Comparison of ENCODE assay signal across 8 cellular contexts in the genomic region with DNA sequence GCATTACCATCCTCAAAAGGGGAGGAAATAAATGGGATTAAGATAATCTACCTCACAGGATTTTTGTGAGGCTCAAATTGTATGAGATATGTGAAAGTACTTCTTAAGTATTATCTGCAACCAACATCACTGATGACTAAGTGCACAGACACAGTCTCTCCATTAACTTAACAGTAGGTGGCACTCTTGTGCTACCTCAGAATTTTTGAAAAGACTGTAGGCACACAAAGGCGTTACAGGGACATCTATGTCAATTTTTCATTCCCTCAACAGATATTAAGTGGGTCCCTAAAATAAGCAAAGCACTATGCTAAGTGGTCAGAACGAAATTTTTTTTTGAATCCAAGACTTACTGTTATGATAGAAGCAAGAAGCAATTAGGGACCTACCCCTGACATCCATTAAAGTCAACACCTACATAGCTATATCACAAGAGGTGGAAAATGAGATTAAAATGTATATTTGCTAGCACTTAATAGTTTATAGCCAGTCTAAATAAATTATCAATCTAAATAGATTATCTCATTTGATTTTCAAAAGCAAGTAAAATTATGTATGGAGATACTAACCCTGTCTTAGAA. TPM values are rescaled to one million over a fixed set of nuclear protein-coding genes. Genes with fewer than 3 reads are reported as not detected.
A peak's percentile ranks its signal among the peaks of the same experiment; 100 is the strongest.
DNase-seq lines count a peak whose midpoint lies in the region; ATAC-seq, FAIRE-seq and TF ChIP-seq lines count a peak whose summit lies in the region.

No MANE protein-coding gene starts in this region.

- peak; percentile 82 for FAIRE-seq in kidney (lab: Jason Lieb, UNC)

- H3K36me3 ChIP-seq in kidney (ENCODE audit: control insufficient read depth in 1 of 2, insufficient read depth in 2 of 2, low read length in 2 of 2), result peaks cover 4 to 6% of the 10 kb centered on the region in 2 donors
- peaks cover 0 to 7% of the 10 kb centered on the region in 2 donors for H3K36me3 ChIP-seq in thyroid gland

- peak; percentile 71 for ATAC-seq in HG03439 (IDR thresholded peaks at IDR 0.05; ENCODE audit: unreplicated experiment)

- H3K9me3 ChIP-seq in kidney (ENCODE audit: control insufficient read depth in 1 of 2, low read length in 2 of 2), result no peaks in the 10 kb centered on the region
- H3K9me3 ChIP-seq in thyroid gland, result no peaks in the 10 kb centered on the region

- intact Hi-C loops in kidney (cut with DNase I), result no loop called here
- intact Hi-C loops in thyroid gland (cut with DNase I), result no loop called here
- intact Hi-C loops in posterior cingulate gyrus (cut with DNase I), result loop anchor here (5.0 kb wide), 1 partner anchor 275 kb away; no protein-coding TSS in a partner anchor

- no peak overlapping the region for H3K27ac ChIP-seq in kidney (ENCODE audit: low read depth in 2 of 2, low read length in 2 of 2)
- H3K27ac ChIP-seq in thyroid gland, result no peak overlapping the region

- peak; percentile 53 for DNase-seq in AG09309 (ENCODE audit: low read depth)
- peak; percentile 37 to 65 for DNase-seq in NOMO-1 (lab: John Stamatoyannopoulos, UW; ENCODE audit: unreplicated experiment in 2 of 2)
- DNase-seq in T47D (ENCODE audit: low read depth in 1 of 2, low spot score in 1 of 2), result peak; percentile 48 to 73
- DNase-seq in kidney, result no peak
- DNase-seq in thyroid gland, result no peak
- DNase-seq in posterior cingulate gyrus, result no peak

- H3K4me3 ChIP-seq in AG09309 (ENCODE audit: control insufficient read depth, low read depth, low read length), result no peak overlapping the region
- no peak overlapping the region for H3K4me3 ChIP-seq in GM12875 (ENCODE audit: low read depth, low read length)
- no peak overlapping the region for H3K4me3 ChIP-seq in kidney (ENCODE audit: low read length in 2 of 2)
- no peak overlapping the region for H3K4me3 ChIP-seq in thyroid gland (replicated peaks in 1 of 3)

- H3K4me1 ChIP-seq in kidney (ENCODE audit: control insufficient read depth in 1 of 2, insufficient read depth in 1 of 2, low read depth in 1 of 2, low read length in 2 of 2), result no peaks in the 10 kb centered on the region
- H3K4me1 ChIP-seq in thyroid gland, result no peaks in the 10 kb centered on the region

- TF ChIP-seq POLR2A in thyroid gland (IDR thresholded peaks at IDR 0.05), result no peak

- in situ Hi-C loops in T47D (cut with HindIII; ENCODE audit: low pct_unique_long_range_greater_than_20kb, low sequenced_read_pairs), result no loop called here

- H3K27me3 ChIP-seq in thyroid gland, result no peaks in the 10 kb centered on the region

- WGBS in thyroid gland, 2 donors, result 9 to 13% methylated on average over 2 of the region's 2 CpGs

- TF ChIP-seq CTCF in AG09309 (IDR thresholded peaks at IDR 0.05; ENCODE audit: control insufficient read depth, insufficient read depth, low read depth, low read length, missing control alignments) (peak; percentile 65), GM12875 (IDR thresholded peaks at IDR 0.05; ENCODE audit: borderline replicate concordance, insufficient read depth, low read depth, low read length) (peak; percentile 62), kidney (IDR thresholded peaks at IDR 0.05; ENCODE audit: borderline replicate concordance, extremely low read depth, insufficient read depth) (peak; percentile 79), thyroid gland (IDR thresholded peaks at IDR 0.05) (peak; percentile 52 to 85 (median 72))

- no peak overlapping the region for H3K9ac ChIP-seq in kidney (ENCODE audit: low read length in 2 of 2)

RNA-seq across cellular contexts. Expression of gene RYK, which starts 52.9 kb away (rescaled TPM):
- total RNA-seq in kidney (50.9 TPM), thyroid gland (100 to 1,000 TPM in 2 of 4 donors, 10 to 100 TPM in 2; 95.2 to 168 (median 108) TPM)
- 32.2 TPM for polyA plus RNA-seq in kidney (ENCODE audit: insufficient read depth, low read depth, low replicate concordance)

Comparison
In these comparisons a context has a peak if more than half of its experiments do, and no peak if none do; other contexts are left out.
1. DNase-seq: peak in AG09309 (single experiment), NOMO-1 (2 of 2) and T47D (2 of 2); none in kidney (single experiment), thyroid gland (0 of 2) and posterior cingulate gyrus (0 of 10).
2. Peak in every context shown above with its lines, with median percentiles within 50 percentile points of each other: CTCF ChIP-seq.